In the genomic region with DNA sequence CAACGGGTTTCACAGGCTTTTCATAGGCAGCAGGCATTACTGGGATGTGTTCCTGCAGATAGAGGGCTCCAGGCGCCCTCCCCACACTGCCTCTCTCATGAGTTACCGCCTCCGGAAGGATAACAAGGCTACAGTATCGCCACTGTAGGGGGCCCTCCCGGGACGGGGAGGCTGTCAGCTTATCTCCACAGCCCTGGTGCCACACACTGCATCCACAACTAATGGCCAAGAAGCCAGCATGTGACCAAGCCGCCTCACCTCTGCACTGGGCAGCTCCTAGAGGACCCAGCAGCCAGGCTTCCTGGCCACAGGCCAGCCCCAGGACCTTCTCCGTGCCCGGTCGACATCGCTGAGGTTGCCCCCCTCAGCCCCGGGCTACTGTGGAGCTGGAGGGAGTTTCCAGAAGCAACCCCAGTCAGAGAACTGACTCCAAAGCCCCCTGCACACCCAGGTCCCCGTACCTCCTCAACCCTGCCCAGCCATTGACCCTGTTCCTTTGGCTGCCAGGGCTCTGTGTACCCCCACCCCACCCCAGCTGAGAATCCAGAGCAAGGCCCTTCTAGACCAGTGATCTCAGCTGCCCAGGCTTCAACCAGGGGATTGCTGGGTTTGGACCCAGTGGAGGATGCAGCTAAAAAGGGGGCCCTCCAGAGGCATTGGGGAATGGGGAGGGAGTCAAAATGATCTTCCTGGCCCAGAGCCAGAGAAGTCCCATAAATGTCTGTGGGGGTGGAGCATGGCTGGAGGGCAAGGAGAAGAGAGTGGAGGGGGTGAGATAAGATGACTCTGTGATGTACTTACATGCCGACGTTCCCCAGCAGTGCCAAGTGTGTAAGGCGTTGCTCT, we compare ENCODE assay signal across 1 cellular context.
A peak's percentile ranks its signal among the peaks of the same experiment; 100 is the strongest.
TF ChIP-seq lines count a peak whose summit lies in the region.

No MANE protein-coding gene starts in this region.

TF ChIP-seq in K562, 482 proteins besides CTCF, POLR2A, EP300 and RAD21 (continued from another document and continues in another):
- TF ChIP-seq HEY1 (CRISPR knock-in tag; IDR thresholded peaks at IDR 0.05; ENCODE audit: borderline replicate concordance) = no peak
- TF ChIP-seq ADNP (tag; IDR thresholded peaks at IDR 0.05) = no peak
- 0 out of 2 replicates have a peak, but pooled peaks have one; percentile 43 for TF ChIP-seq SUPT5H (IDR thresholded peaks at IDR 0.05)
- TF ChIP-seq ZNF384 (IDR thresholded peaks at IDR 0.05; ENCODE audit: low read depth, low read length) = peak; percentile 32; the same call in 1 of the 2 replicates
- peak; percentile 96 for TF ChIP-seq CBFA2T3 (IDR thresholded peaks at IDR 0.05)
- TF ChIP-seq, protein P1, sequence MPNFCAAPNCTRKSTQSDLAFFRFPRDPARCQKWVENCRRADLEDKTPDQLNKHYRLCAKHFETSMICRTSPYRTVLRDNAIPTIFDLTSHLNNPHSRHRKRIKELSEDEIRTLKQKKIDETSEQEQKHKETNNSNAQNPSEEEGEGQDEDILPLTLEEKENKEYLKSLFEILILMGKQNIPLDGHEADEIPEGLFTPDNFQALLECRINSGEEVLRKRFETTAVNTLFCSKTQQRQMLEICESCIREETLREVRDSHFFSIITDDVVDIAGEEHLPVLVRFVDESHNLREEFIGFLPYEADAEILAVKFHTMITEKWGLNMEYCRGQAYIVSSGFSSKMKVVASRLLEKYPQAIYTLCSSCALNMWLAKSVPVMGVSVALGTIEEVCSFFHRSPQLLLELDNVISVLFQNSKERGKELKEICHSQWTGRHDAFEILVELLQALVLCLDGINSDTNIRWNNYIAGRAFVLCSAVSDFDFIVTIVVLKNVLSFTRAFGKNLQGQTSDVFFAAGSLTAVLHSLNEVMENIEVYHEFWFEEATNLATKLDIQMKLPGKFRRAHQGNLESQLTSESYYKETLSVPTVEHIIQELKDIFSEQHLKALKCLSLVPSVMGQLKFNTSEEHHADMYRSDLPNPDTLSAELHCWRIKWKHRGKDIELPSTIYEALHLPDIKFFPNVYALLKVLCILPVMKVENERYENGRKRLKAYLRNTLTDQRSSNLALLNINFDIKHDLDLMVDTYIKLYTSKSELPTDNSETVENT (CRISPR knock-in tag; IDR thresholded peaks at IDR 0.05) = peak; percentile 88
- TF ChIP-seq KAT8 (IDR thresholded peaks at IDR 0.05; ENCODE audit: low read depth) = no peak
- no peak for TF ChIP-seq SREBF1 (IDR thresholded peaks at IDR 0.05; ENCODE audit: borderline replicate concordance, low read depth, low read length)
- no peak for TF ChIP-seq HOXB6 (CRISPR knock-in tag; IDR thresholded peaks at IDR 0.05; ENCODE audit: borderline replicate concordance)
- TF ChIP-seq HDAC2 (IDR thresholded peaks at IDR 0.05) = peak; percentile 89
- TF ChIP-seq, protein P2, sequence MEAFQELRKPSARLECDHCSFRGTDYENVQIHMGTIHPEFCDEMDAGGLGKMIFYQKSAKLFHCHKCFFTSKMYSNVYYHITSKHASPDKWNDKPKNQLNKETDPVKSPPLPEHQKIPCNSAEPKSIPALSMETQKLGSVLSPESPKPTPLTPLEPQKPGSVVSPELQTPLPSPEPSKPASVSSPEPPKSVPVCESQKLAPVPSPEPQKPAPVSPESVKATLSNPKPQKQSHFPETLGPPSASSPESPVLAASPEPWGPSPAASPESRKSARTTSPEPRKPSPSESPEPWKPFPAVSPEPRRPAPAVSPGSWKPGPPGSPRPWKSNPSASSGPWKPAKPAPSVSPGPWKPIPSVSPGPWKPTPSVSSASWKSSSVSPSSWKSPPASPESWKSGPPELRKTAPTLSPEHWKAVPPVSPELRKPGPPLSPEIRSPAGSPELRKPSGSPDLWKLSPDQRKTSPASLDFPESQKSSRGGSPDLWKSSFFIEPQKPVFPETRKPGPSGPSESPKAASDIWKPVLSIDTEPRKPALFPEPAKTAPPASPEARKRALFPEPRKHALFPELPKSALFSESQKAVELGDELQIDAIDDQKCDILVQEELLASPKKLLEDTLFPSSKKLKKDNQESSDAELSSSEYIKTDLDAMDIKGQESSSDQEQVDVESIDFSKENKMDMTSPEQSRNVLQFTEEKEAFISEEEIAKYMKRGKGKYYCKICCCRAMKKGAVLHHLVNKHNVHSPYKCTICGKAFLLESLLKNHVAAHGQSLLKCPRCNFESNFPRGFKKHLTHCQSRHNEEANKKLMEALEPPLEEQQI (IDR thresholded peaks at IDR 0.05) = no peak
- no peak for TF ChIP-seq ZNF184 (CRISPR knock-in tag; IDR thresholded peaks at IDR 0.05)
- TF ChIP-seq ZSCAN29 (IDR thresholded peaks at IDR 0.05) = no peak
- no peak for TF ChIP-seq ZNF695 (CRISPR knock-in tag; IDR thresholded peaks at IDR 0.05)
- TF ChIP-seq PML (IDR thresholded peaks at IDR 0.05; ENCODE audit: low read length) = peak; percentile 71; the same call in 1 of the 2 replicates
- TF ChIP-seq ZSCAN32 (CRISPR knock-in tag; IDR thresholded peaks at IDR 0.05) = no peak
- TF ChIP-seq, protein P3, sequence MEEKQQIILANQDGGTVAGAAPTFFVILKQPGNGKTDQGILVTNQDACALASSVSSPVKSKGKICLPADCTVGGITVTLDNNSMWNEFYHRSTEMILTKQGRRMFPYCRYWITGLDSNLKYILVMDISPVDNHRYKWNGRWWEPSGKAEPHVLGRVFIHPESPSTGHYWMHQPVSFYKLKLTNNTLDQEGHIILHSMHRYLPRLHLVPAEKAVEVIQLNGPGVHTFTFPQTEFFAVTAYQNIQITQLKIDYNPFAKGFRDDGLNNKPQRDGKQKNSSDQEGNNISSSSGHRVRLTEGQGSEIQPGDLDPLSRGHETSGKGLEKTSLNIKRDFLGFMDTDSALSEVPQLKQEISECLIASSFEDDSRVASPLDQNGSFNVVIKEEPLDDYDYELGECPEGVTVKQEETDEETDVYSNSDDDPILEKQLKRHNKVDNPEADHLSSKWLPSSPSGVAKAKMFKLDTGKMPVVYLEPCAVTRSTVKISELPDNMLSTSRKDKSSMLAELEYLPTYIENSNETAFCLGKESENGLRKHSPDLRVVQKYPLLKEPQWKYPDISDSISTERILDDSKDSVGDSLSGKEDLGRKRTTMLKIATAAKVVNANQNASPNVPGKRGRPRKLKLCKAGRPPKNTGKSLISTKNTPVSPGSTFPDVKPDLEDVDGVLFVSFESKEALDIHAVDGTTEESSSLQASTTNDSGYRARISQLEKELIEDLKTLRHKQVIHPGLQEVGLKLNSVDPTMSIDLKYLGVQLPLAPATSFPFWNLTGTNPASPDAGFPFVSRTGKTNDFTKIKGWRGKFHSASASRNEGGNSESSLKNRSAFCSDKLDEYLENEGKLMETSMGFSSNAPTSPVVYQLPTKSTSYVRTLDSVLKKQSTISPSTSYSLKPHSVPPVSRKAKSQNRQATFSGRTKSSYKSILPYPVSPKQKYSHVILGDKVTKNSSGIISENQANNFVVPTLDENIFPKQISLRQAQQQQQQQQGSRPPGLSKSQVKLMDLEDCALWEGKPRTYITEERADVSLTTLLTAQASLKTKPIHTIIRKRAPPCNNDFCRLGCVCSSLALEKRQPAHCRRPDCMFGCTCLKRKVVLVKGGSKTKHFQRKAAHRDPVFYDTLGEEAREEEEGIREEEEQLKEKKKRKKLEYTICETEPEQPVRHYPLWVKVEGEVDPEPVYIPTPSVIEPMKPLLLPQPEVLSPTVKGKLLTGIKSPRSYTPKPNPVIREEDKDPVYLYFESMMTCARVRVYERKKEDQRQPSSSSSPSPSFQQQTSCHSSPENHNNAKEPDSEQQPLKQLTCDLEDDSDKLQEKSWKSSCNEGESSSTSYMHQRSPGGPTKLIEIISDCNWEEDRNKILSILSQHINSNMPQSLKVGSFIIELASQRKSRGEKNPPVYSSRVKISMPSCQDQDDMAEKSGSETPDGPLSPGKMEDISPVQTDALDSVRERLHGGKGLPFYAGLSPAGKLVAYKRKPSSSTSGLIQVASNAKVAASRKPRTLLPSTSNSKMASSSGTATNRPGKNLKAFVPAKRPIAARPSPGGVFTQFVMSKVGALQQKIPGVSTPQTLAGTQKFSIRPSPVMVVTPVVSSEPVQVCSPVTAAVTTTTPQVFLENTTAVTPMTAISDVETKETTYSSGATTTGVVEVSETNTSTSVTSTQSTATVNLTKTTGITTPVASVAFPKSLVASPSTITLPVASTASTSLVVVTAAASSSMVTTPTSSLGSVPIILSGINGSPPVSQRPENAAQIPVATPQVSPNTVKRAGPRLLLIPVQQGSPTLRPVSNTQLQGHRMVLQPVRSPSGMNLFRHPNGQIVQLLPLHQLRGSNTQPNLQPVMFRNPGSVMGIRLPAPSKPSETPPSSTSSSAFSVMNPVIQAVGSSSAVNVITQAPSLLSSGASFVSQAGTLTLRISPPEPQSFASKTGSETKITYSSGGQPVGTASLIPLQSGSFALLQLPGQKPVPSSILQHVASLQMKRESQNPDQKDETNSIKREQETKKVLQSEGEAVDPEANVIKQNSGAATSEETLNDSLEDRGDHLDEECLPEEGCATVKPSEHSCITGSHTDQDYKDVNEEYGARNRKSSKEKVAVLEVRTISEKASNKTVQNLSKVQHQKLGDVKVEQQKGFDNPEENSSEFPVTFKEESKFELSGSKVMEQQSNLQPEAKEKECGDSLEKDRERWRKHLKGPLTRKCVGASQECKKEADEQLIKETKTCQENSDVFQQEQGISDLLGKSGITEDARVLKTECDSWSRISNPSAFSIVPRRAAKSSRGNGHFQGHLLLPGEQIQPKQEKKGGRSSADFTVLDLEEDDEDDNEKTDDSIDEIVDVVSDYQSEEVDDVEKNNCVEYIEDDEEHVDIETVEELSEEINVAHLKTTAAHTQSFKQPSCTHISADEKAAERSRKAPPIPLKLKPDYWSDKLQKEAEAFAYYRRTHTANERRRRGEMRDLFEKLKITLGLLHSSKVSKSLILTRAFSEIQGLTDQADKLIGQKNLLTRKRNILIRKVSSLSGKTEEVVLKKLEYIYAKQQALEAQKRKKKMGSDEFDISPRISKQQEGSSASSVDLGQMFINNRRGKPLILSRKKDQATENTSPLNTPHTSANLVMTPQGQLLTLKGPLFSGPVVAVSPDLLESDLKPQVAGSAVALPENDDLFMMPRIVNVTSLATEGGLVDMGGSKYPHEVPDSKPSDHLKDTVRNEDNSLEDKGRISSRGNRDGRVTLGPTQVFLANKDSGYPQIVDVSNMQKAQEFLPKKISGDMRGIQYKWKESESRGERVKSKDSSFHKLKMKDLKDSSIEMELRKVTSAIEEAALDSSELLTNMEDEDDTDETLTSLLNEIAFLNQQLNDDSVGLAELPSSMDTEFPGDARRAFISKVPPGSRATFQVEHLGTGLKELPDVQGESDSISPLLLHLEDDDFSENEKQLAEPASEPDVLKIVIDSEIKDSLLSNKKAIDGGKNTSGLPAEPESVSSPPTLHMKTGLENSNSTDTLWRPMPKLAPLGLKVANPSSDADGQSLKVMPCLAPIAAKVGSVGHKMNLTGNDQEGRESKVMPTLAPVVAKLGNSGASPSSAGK (IDR thresholded peaks at IDR 0.05) = peak; percentile 77
- TF ChIP-seq, protein P4, sequence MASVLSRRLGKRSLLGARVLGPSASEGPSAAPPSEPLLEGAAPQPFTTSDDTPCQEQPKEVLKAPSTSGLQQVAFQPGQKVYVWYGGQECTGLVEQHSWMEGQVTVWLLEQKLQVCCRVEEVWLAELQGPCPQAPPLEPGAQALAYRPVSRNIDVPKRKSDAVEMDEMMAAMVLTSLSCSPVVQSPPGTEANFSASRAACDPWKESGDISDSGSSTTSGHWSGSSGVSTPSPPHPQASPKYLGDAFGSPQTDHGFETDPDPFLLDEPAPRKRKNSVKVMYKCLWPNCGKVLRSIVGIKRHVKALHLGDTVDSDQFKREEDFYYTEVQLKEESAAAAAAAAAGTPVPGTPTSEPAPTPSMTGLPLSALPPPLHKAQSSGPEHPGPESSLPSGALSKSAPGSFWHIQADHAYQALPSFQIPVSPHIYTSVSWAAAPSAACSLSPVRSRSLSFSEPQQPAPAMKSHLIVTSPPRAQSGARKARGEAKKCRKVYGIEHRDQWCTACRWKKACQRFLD (CRISPR knock-in tag; IDR thresholded peaks at IDR 0.05) = peak; percentile 77
- TF ChIP-seq MEIS2 (IDR thresholded peaks at IDR 0.05; ENCODE audit: partially characterized antibody) = peak; percentile 89
- TF ChIP-seq CHCHD3 (CRISPR knock-in tag; IDR thresholded peaks at IDR 0.05) = peak; percentile 58; the same call in 1 of the 2 replicates
- TF ChIP-seq, protein P5, sequence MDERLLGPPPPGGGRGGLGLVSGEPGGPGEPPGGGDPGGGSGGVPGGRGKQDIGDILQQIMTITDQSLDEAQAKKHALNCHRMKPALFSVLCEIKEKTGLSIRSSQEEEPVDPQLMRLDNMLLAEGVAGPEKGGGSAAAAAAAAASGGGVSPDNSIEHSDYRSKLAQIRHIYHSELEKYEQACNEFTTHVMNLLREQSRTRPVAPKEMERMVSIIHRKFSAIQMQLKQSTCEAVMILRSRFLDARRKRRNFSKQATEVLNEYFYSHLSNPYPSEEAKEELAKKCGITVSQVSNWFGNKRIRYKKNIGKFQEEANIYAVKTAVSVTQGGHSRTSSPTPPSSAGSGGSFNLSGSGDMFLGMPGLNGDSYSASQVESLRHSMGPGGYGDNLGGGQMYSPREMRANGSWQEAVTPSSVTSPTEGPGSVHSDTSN (CRISPR knock-in tag; IDR thresholded peaks at IDR 0.05; ENCODE audit: low read depth) = no peak
- TF ChIP-seq, protein P5 (tag; conservative IDR thresholded peaks at IDR 0.05; ENCODE audit: low read depth) = peak; percentile 77
- TF ChIP-seq ETV1 (tag; conservative IDR thresholded peaks at IDR 0.05; ENCODE audit: low read depth) = peak; percentile 98
- TF ChIP-seq, protein P6, sequence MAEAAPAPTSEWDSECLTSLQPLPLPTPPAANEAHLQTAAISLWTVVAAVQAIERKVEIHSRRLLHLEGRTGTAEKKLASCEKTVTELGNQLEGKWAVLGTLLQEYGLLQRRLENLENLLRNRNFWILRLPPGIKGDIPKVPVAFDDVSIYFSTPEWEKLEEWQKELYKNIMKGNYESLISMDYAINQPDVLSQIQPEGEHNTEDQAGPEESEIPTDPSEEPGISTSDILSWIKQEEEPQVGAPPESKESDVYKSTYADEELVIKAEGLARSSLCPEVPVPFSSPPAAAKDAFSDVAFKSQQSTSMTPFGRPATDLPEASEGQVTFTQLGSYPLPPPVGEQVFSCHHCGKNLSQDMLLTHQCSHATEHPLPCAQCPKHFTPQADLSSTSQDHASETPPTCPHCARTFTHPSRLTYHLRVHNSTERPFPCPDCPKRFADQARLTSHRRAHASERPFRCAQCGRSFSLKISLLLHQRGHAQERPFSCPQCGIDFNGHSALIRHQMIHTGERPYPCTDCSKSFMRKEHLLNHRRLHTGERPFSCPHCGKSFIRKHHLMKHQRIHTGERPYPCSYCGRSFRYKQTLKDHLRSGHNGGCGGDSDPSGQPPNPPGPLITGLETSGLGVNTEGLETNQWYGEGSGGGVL (CRISPR knock-in tag; IDR thresholded peaks at IDR 0.05) = no peak
- TF ChIP-seq ZEB2 (IDR thresholded peaks at IDR 0.05) = peak; percentile 49; the same call in 1 of the 2 replicates
- TF ChIP-seq MAZ (CRISPR knock-in tag; conservative IDR thresholded peaks at IDR 0.05 in 1 of 2, IDR thresholded peaks at IDR 0.05 in 1 of 2) = peak; percentile 94
- TF ChIP-seq CHD4 (IDR thresholded peaks at IDR 0.05; ENCODE audit: insufficient read depth, insufficient replicate concordance, low read depth, low read length, poor library complexity, severe bottlenecking) = no peak
- TF ChIP-seq BDP1 (IDR thresholded peaks at IDR 0.05; ENCODE audit: insufficient read depth, insufficient read length) = no peak
